Comparison of ENCODE assay signal across 8 cellular contexts in genomic region chr18:63319383-63320040, GRCh38. TPM values are rescaled to one million over a fixed set of nuclear protein-coding genes. Genes with fewer than 3 reads are reported as not detected.
DNase-seq lines count a peak whose midpoint lies in the region; ATAC-seq, FAIRE-seq and TF ChIP-seq lines count a peak whose summit lies in the region.

Gene BCL2 (minus strand): TSS chr18:63319769.

- peak within 1 kb of the TSS; percentile 89 to 99 (median 97) for H3K4me3 Mint-ChIP-seq in IgD-negative memory B cell
- peak within 1 kb of the TSS; percentile 100 for H3K4me3 Mint-ChIP-seq in T-helper 1 cell treated with Interleukin-12 subunit alpha and Interleukin-12 subunit beta and Interleukin-4 antibody, amounts not matched to agents 30 μg/mL and 1 μg/mL, for 36 hours

- H3K4me1 Mint-ChIP-seq in IgD-negative memory B cell = peaks cover 29 to 38% (median 35%) of the 10 kb centered on the region in 3 donors
- peaks cover 32% of the 10 kb centered on the region for H3K4me1 Mint-ChIP-seq in T-helper 1 cell treated with Interleukin-12 subunit alpha and Interleukin-12 subunit beta and Interleukin-4 antibody, amounts not matched to agents 30 μg/mL and 1 μg/mL, for 36 hours (ENCODE audit: low read depth)

- peaks cover 4 to 5% of the 10 kb centered on the region in 2 donors for H3K4me1 ChIP-seq in lung (ENCODE audit: control insufficient read depth in 2 of 2, insufficient read depth in 2 of 2, low read length in 2 of 2)
- H3K4me1 ChIP-seq in stomach = peaks cover 6 to 63% (median 47%) of the 10 kb centered on the region in 4 donors

- no peak for TF ChIP-seq POLR2A in stomach (IDR thresholded peaks at IDR 0.05)

- H3K27me3 Mint-ChIP-seq in IgD-negative memory B cell = no peaks in the 10 kb centered on the region
- no peaks in the 10 kb centered on the region for H3K27me3 Mint-ChIP-seq in T-helper 1 cell treated with Interleukin-12 subunit alpha and Interleukin-12 subunit beta and Interleukin-4 antibody, amounts not matched to agents 30 μg/mL and 1 μg/mL, for 36 hours (ENCODE audit: low read depth)

- DNase-seq in D721Med (ENCODE audit: insufficient read length, low spot score) (peak; percentile 60), ecto neural progenitor cell (ENCODE audit: low spot score) (peak; percentile 51), lung (ENCODE audit: low spot score) (peak; percentile 33), stomach (no peak)

- no peaks in the 10 kb centered on the region for H3K36me3 Mint-ChIP-seq in IgD-negative memory B cell
- peaks cover 39% of the 10 kb centered on the region for H3K36me3 Mint-ChIP-seq in T-helper 1 cell treated with Interleukin-12 subunit alpha and Interleukin-12 subunit beta and Interleukin-4 antibody, amounts not matched to agents 30 μg/mL and 1 μg/mL, for 36 hours (ENCODE audit: low read depth)

- peak; percentile 5 for ATAC-seq in GM21381 (IDR thresholded peaks at IDR 0.05; ENCODE audit: unreplicated experiment)
- ATAC-seq in lung (ENCODE audit: insufficient read depth, low FRiP score) = peak; percentile 7
- no peak for ATAC-seq in HG02588 (IDR thresholded peaks at IDR 0.05; ENCODE audit: unreplicated experiment)

- WGBS in lung, 2 donors = 0 to 1% methylated on average over 48 to 59 of the region's 59 CpGs
- 0 to 1% (median 0%) methylated on average over 34 to 59 of the region's 59 CpGs for WGBS in stomach, 5 donors

- H3K27ac ChIP-seq in lung (ENCODE audit: low read depth in 1 of 2, low read length in 1 of 2) (peak within 1 kb of the TSS; percentile 41 to 75), stomach (peak within 1 kb of the TSS; percentile 74 to 92 (median 85))

- H3K27me3 ChIP-seq in lung (ENCODE audit: control insufficient read depth, insufficient read depth) = no peaks in the 10 kb centered on the region
- H3K27me3 ChIP-seq in stomach = peaks cover 0 to 22% (median 9%) of the 10 kb centered on the region in 3 donors

- intact Hi-C loops in stomach (cut with DNase I; ENCODE audit: low total_unique reads) = loop anchor here (5.0 kb wide), 1 partner anchor 302 kb away; no protein-coding TSS in a partner anchor

- TF ChIP-seq EP300 in stomach (IDR thresholded peaks at IDR 0.05) = no peak

- H3K4me3 ChIP-seq in lung = peak within 1 kb of the TSS; percentile 54
- peak within 1 kb of the TSS; percentile 68 to 85 (median 70) for H3K4me3 ChIP-seq in stomach

- H3K9me3 ChIP-seq in lung (ENCODE audit: control insufficient read depth in 2 of 2, insufficient read depth in 1 of 2, low read length in 1 of 2) (no peaks in the 10 kb centered on the region), stomach (no peaks in the 10 kb centered on the region)

- peak within 1 kb of the TSS; percentile 70 to 96 (median 94) for H3K27ac Mint-ChIP-seq in IgD-negative memory B cell
- H3K27ac Mint-ChIP-seq in T-helper 1 cell treated with Interleukin-12 subunit alpha and Interleukin-12 subunit beta and Interleukin-4 antibody, amounts not matched to agents 30 μg/mL and 1 μg/mL, for 36 hours = peak within 1 kb of the TSS; percentile 98

- H3K36me3 ChIP-seq in lung (ENCODE audit: control insufficient read depth in 2 of 2, insufficient read depth in 2 of 2, low read length in 2 of 2) (no peaks in the 10 kb centered on the region), stomach (no peaks in the 10 kb centered on the region)

- TF ChIP-seq CTCF in D721Med (IDR thresholded peaks at IDR 0.05; ENCODE audit: insufficient read depth, missing control alignments) (no peak), lung (IDR thresholded peaks at IDR 0.05; ENCODE audit: control extremely low read depth, extremely low read depth) (no peak), stomach (IDR thresholded peaks at IDR 0.05) (no peak)

- H3K9me3 Mint-ChIP-seq in IgD-negative memory B cell = no peaks in the 10 kb centered on the region
- no peaks in the 10 kb centered on the region for H3K9me3 Mint-ChIP-seq in T-helper 1 cell treated with Interleukin-12 subunit alpha and Interleukin-12 subunit beta and Interleukin-4 antibody, amounts not matched to agents 30 μg/mL and 1 μg/mL, for 36 hours

- FAIRE-seq in D721Med (lab: Jason Lieb, UNC) = no peak

RNA-seq across cellular contexts. Expression of gene BCL2, which starts in this region (rescaled TPM):
- 36.2 TPM for polyA plus RNA-seq in IgD-negative memory B cell
- 10 to 100 TPM in 1 of 2 donors, 1 to 10 TPM in 1; 8.6 to 30.9 TPM for total RNA-seq in lung
- polyA plus RNA-seq in lung = 1 to 10 TPM; 1.5 to 2.0 TPM
- 10 to 100 TPM in 3 of 5 donors, 1 to 10 TPM in 2; 3.5 to 53.9 (median 12.1) TPM for total RNA-seq in stomach
- 1 to 10 TPM; 1.5 to 3.7 (median 1.5) TPM for polyA plus RNA-seq in stomach
